Comparison of ENCODE assay signal across 9 cellular contexts in genomic region chr6:129567374-129567773, GRCh38.
DNase-seq lines count a peak whose midpoint lies in the region; ATAC-seq and TF ChIP-seq lines count a peak whose summit lies in the region.
"Had no signal": no experiment of that assay in that cellular context is flagged by ENCODE, and none has a peak within 500 bp of the region (broad histone marks: within the 10 kb centered on the region; RNA-seq: fewer than 3 reads in every experiment).

No MANE protein-coding gene starts in this region.

- no peak overlapping the region for H3K14ac ChIP-seq in IMR-90 (replicated peaks; ENCODE audit: low read depth, low read length)

- CTCF ChIA-PET in IMR-90 (lab: Yijun Ruan, JAX), result interaction anchor here (0.6 to 0.8 kb wide), 3 partner anchors 11 to 1984 kb away, joined by 3 to 4 read pairs (median 4); no protein-coding TSS in a partner anchor
- CTCF ChIA-PET in activated CD8-positive, alpha-beta T cell treated with anti-CD3 and anti-CD28 coated beads for 36 hours (lab: Charles Lee), result interaction anchor here (0.7 to 3.3 kb wide), 9 partner anchors 10 to 70 kb away, joined by 3 to 21 read pairs (median 4); no protein-coding TSS in a partner anchor

- in situ Hi-C loops in IMR-90 (cut with MboI; ENCODE audit: low sequenced_read_pairs) (no loop called here), G401 (cut with HindIII; ENCODE audit: low sequenced_read_pairs) (no loop called here)

- H3K9me1 ChIP-seq in IMR-90 (ENCODE audit: insufficient read depth, low read length), result no peaks in the 10 kb centered on the region

- H3K27ac ChIP-seq in IMR-90 (ENCODE audit: insufficient read depth, low read length), result no peak overlapping the region
- H3K27ac ChIP-seq: upper lobe of left lung had no signal

- no peak overlapping the region for H4K5ac ChIP-seq in IMR-90 (ENCODE audit: low read depth, low read length)

- BruUV-seq in IMR-90 (replicated peaks; lab: Mats Ljungman, UMichigan), result no TSS peak

- no peak overlapping the region for H2AFZ ChIP-seq in IMR-90 (replicated peaks; ENCODE audit: low read length, poor library complexity)

- no peak overlapping the region for H2BK20ac ChIP-seq in IMR-90 (ENCODE audit: low read depth, low read length)

- H3K4me1 ChIP-seq in IMR-90 (ENCODE audit: control insufficient read depth, insufficient read depth, low read length), result no peaks in the 10 kb centered on the region
- H3K4me1 ChIP-seq: upper lobe of left lung had no signal

- H4K91ac ChIP-seq in IMR-90 (ENCODE audit: insufficient read depth, low read depth, low read length), result no peak overlapping the region

- no peak; the same call in 1 of the 2 replicates for TF ChIP-seq RAD21 in IMR-90 (IDR thresholded peaks at IDR 0.05; ENCODE audit: low read length)

- H3K9me3 Mint-ChIP-seq in activated CD8-positive, alpha-beta T cell treated with anti-CD3 and anti-CD28 coated beads for 36 hours, result peaks cover 15% of the 10 kb centered on the region

- H3K4ac ChIP-seq in IMR-90 (ENCODE audit: low read depth, low read length), result no peak overlapping the region

- H3K27me3 ChIP-seq in IMR-90 (ENCODE audit: control insufficient read depth, insufficient read depth, low read length), result no peaks in the 10 kb centered on the region
- H3K27me3 ChIP-seq in kidney epithelial cell (ENCODE audit: control insufficient read depth, insufficient read depth, low read length), result no peaks in the 10 kb centered on the region
- H3K27me3 ChIP-seq: upper lobe of left lung had no signal

- H3K9ac ChIP-seq in IMR-90 (ENCODE audit: low read depth, low read length), result no peak overlapping the region

- H3K18ac ChIP-seq in IMR-90 (ENCODE audit: low read depth, low read length), result no peak overlapping the region

- no peaks in the 10 kb centered on the region for H3K36me3 ChIP-seq in IMR-90 (ENCODE audit: control insufficient read depth, insufficient read depth, low read length)
- no peaks in the 10 kb centered on the region for H3K36me3 ChIP-seq in kidney epithelial cell (ENCODE audit: control insufficient read depth, insufficient read depth, low read length)

- DNase-seq in ELR (ENCODE audit: low read depth), result peak; percentile 64
- no peak for DNase-seq in IMR-90
- DNase-seq in activated CD8-positive, alpha-beta T cell treated with anti-CD3 and anti-CD28 coated beads for 36 hours, result peak; percentile 80
- no peak for DNase-seq in kidney epithelial cell (ENCODE audit: low read depth)
- no peak for DNase-seq in G401 (ENCODE audit: low spot score)
- no peak for DNase-seq in islet precursor cell
- no peak for DNase-seq in GOT3 (lab: John Stamatoyannopoulos, UW)

- no peak overlapping the region for H2BK120ac ChIP-seq in IMR-90 (ENCODE audit: low read depth, low read length)

- POLR2A ChIA-PET in IMR-90 (lab: Charles Lee; ENCODE audit: unreplicated experiment), result no interaction called here
- POLR2A ChIA-PET in activated CD8-positive, alpha-beta T cell treated with anti-CD3 and anti-CD28 coated beads for 36 hours (lab: Charles Lee), result no interaction called here

- peak; percentile 26; the same call in 1 of the 2 replicates for TF ChIP-seq CTCF in IMR-90 (conservative IDR thresholded peaks at IDR 0.05; ENCODE audit: low read depth, low read length)
- TF ChIP-seq CTCF in activated CD8-positive, alpha-beta T cell treated with anti-CD3 and anti-CD28 coated beads for 36 hours (IDR thresholded peaks at IDR 0.05), result peak; percentile 57
- TF ChIP-seq CTCF in kidney epithelial cell (IDR thresholded peaks at IDR 0.05; ENCODE audit: insufficient read depth, low read length, poor library complexity, severe bottlenecking), result peak; percentile 29

- ATAC-seq in IMR-90 (ENCODE audit: low read depth), result peak; percentile 32; the same call in 1 of the 2 replicates
- peak; percentile 61 for ATAC-seq in activated CD8-positive, alpha-beta T cell treated with anti-CD3 and anti-CD28 coated beads for 36 hours
- ATAC-seq in HG03439 (IDR thresholded peaks at IDR 0.05; ENCODE audit: unreplicated experiment), result no peak

- H3K36me3 Mint-ChIP-seq in activated CD8-positive, alpha-beta T cell treated with anti-CD3 and anti-CD28 coated beads for 36 hours (ENCODE audit: low read depth), result peaks cover 8% of the 10 kb centered on the region

- H2AK5ac ChIP-seq in IMR-90 (ENCODE audit: low read depth, low read length), result no peak overlapping the region

- intact Hi-C loops in IMR-90 (cut with micrococcal nuclease), result no loop called here
- intact Hi-C loops in activated CD8-positive, alpha-beta T cell treated with anti-CD3 and anti-CD28 coated beads for 36 hours (cut with micrococcal nuclease), result loop anchor here (2.0 kb wide), 1 partner anchor 69 kb away; no protein-coding TSS in a partner anchor

- H2AK9ac ChIP-seq in IMR-90 (replicated peaks; ENCODE audit: low read depth, low read length, poor library complexity), result no peak overlapping the region

- dilution Hi-C loops in IMR-90 (cut with HindIII; ENCODE audit: low sequenced_read_pairs, unreplicated experiment), result no loop called here

- no peak overlapping the region for H3K56ac ChIP-seq in IMR-90 (ENCODE audit: extremely low read depth, insufficient read depth, low read length)

- H3K4me2 ChIP-seq in IMR-90 (ENCODE audit: low read depth, low read length), result no peak overlapping the region

- peaks cover 3% of the 10 kb centered on the region for H3K27me3 Mint-ChIP-seq in activated CD8-positive, alpha-beta T cell treated with anti-CD3 and anti-CD28 coated beads for 36 hours

- 83% methylated on average over 3 of the region's 5 CpGs; no CpG with 5 or more reads in 1 of the 2 experiments for WGBS in IMR-90 (ENCODE audit: extremely low coverage in 2 of 2, insufficient read length in 1 of 2), 2 experiments

- no peaks in the 10 kb centered on the region for H4K20me1 ChIP-seq in IMR-90 (ENCODE audit: insufficient read depth, low read length)

- H4K8ac ChIP-seq in IMR-90 (ENCODE audit: low read depth in 2 of 2, low read length in 2 of 2), result no peak overlapping the region

- H3K79me1 ChIP-seq in IMR-90 (ENCODE audit: low read depth in 1 of 2, low read length in 2 of 2), result no peaks in the 10 kb centered on the region

- H3K4me3 Mint-ChIP-seq in activated CD8-positive, alpha-beta T cell treated with anti-CD3 and anti-CD28 coated beads for 36 hours, result no peak overlapping the region

- no peak overlapping the region for H3K4me3 ChIP-seq in IMR-90 (ENCODE audit: insufficient read depth, low read depth, low read length)
- no peak overlapping the region for H3K4me3 ChIP-seq in kidney epithelial cell (ENCODE audit: low read depth, low read length)
- H3K4me3 ChIP-seq: upper lobe of left lung had no signal

- H3K4me1 Mint-ChIP-seq in activated CD8-positive, alpha-beta T cell treated with anti-CD3 and anti-CD28 coated beads for 36 hours (ENCODE audit: low read depth), result peaks cover 3% of the 10 kb centered on the region

- H3K27ac Mint-ChIP-seq in activated CD8-positive, alpha-beta T cell treated with anti-CD3 and anti-CD28 coated beads for 36 hours, result no peak overlapping the region

- H3K9me3 ChIP-seq in IMR-90 (ENCODE audit: control insufficient read depth, insufficient read depth, low read length), result no peaks in the 10 kb centered on the region
- H3K9me3 ChIP-seq: upper lobe of left lung had no signal

- no peak for TF ChIP-seq POLR2A in IMR-90 (IDR thresholded peaks at IDR 0.05; ENCODE audit: low read depth, low read length)

- H3K23ac ChIP-seq in IMR-90 (ENCODE audit: low read depth, low read length), result no peak overlapping the region

- no peak overlapping the region for H2BK15ac ChIP-seq in IMR-90 (ENCODE audit: low read depth, low read length)

- H2BK5ac ChIP-seq in IMR-90 (ENCODE audit: low read depth, low read length, poor library complexity, severe bottlenecking), result no peak overlapping the region

TF ChIP-seq in IMR-90, 13 proteins besides CTCF, POLR2A, EP300 and RAD21:
- TF ChIP-seq USF2 (IDR thresholded peaks at IDR 0.05; ENCODE audit: low read depth, low read length), result no peak
- TF ChIP-seq SMC3 (IDR thresholded peaks at IDR 0.05; ENCODE audit: low read depth, low read length), result 0 out of 2 replicates have a peak, but pooled peaks have one; percentile 25
- no peak for TF ChIP-seq CHD1 (IDR thresholded peaks at IDR 0.05; ENCODE audit: low read depth, low read length)
- no peak for TF ChIP-seq MXI1 (IDR thresholded peaks at IDR 0.05; ENCODE audit: borderline replicate concordance, low read depth, low read length)

Comparison
In these comparisons a context has a peak if more than half of its experiments do, and no peak if none do; other contexts are left out.
1. DNase-seq: peak in ELR (single experiment) and activated CD8-positive, alpha-beta T cell treated with anti-CD3 and anti-CD28 coated beads for 36 hours (single experiment); none in IMR-90 (single experiment), kidney epithelial cell (single experiment), G401 (single experiment), islet precursor cell (single experiment) and GOT3 (single experiment).
2. Peak in every context shown above with its lines, with median percentiles within 50 percentile points of each other: CTCF ChIP-seq.